ENCODE assay signal across 1 cellular context in the genomic region with DNA sequence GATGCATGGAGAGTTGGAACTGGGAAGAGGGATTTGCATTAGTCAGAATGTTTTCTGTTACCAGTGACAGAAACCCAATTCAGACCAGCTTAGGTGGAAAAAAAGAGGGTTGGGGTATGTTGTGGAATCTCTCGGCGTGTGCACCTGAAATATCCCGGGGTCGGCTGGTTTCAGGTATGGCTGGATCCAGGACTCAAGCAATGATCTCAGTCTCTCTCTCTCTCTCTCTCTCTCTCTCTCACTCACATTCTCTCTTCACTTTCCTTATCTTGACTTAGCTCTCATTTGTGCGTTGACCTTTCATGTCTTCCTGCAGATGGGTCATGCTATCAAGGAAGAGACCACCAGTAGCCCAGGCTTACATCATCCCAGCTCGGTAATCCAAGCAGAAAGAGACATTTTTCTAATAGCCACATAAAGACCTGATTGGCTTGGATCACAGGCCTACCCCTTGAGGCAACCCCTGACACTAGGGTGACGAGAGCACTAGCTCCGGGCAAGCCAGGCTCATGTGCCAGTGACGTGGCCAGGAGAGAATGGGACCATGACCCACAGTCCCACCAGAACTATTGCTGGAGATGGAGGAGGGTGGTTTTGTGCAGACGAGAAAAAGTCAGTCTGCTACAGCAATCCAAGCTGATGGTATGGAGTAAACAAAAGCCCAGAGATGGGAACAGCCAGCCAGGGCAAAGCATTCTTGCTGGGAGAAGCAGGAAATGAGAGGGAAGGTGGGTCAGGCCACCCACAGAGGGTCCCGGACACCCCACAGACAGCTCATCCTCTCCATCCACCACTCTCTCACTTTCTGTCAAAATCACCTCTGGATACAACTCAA.
TF ChIP-seq lines count a peak whose summit lies in the region.

No MANE protein-coding gene starts in this region.

TF ChIP-seq in GM23338, 12 proteins besides CTCF, POLR2A, EP300 and RAD21 (continued from another document):
- TF ChIP-seq, protein P1, sequence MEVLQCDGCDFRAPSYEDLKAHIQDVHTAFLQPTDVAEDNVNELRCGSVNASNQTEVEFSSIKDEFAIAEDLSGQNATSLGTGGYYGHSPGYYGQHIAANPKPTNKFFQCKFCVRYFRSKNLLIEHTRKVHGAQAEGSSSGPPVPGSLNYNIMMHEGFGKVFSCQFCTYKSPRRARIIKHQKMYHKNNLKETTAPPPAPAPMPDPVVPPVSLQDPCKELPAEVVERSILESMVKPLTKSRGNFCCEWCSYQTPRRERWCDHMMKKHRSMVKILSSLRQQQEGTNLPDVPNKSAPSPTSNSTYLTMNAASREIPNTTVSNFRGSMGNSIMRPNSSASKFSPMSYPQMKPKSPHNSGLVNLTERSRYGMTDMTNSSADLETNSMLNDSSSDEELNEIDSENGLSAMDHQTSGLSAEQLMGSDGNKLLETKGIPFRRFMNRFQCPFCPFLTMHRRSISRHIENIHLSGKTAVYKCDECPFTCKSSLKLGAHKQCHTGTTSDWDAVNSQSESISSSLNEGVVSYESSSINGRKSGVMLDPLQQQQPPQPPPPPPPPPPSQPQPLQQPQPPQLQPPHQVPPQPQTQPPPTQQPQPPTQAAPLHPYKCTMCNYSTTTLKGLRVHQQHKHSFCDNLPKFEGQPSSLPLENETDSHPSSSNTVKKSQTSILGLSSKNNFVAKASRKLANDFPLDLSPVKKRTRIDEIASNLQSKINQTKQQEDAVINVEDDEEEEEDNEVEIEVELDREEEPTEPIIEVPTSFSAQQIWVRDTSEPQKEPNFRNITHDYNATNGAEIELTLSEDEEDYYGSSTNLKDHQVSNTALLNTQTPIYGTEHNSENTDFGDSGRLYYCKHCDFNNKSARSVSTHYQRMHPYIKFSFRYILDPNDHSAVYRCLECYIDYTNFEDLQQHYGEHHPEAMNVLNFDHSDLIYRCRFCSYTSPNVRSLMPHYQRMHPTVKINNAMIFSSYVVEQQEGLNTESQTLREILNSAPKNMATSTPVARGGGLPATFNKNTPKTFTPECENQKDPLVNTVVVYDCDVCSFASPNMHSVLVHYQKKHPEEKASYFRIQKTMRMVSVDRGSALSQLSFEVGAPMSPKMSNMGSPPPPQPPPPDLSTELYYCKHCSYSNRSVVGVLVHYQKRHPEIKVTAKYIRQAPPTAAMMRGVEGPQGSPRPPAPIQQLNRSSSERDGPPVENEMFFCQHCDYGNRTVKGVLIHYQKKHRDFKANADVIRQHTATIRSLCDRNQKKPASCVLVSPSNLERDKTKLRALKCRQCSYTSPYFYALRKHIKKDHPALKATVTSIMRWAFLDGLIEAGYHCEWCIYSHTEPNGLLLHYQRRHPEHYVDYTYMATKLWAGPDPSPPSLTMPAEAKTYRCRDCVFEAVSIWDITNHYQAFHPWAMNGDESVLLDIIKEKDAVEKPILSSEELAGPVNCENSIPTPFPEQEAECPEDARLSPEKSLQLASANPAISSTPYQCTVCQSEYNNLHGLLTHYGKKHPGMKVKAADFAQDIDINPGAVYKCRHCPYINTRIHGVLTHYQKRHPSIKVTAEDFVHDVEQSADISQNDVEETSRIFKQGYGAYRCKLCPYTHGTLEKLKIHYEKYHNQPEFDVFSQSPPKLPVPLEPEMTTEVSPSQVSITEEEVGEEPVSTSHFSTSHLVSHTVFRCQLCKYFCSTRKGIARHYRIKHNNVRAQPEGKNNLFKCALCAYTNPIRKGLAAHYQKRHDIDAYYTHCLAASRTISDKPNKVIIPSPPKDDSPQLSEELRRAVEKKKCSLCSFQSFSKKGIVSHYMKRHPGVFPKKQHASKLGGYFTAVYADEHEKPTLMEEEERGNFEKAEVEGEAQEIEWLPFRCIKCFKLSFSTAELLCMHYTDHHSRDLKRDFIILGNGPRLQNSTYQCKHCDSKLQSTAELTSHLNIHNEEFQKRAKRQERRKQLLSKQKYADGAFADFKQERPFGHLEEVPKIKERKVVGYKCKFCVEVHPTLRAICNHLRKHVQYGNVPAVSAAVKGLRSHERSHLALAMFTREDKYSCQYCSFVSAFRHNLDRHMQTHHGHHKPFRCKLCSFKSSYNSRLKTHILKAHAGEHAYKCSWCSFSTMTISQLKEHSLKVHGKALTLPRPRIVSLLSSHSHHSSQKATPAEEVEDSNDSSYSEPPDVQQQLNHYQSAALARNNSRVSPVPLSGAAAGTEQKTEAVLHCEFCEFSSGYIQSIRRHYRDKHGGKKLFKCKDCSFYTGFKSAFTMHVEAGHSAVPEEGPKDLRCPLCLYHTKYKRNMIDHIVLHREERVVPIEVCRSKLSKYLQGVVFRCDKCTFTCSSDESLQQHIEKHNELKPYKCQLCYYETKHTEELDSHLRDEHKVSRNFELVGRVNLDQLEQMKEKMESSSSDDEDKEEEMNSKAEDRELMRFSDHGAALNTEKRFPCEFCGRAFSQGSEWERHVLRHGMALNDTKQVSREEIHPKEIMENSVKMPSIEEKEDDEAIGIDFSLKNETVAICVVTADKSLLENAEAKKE (CRISPR knock-in tag; IDR thresholded peaks at IDR 0.05): no peak
- TF ChIP-seq STAT1 (IDR thresholded peaks at IDR 0.05; ENCODE audit: unreplicated experiment) (no peak), JUNB (IDR thresholded peaks at IDR 0.05; ENCODE audit: unreplicated experiment) (no peak), NANOG (IDR thresholded peaks at IDR 0.05; ENCODE audit: borderline replicate concordance) (no peak), ZNF114 (CRISPR knock-in tag; IDR thresholded peaks at IDR 0.05) (no peak), ZNF331 (CRISPR knock-in tag; IDR thresholded peaks at IDR 0.05; ENCODE audit: low read depth) (no peak), CREB1 (CRISPR knock-in tag; IDR thresholded peaks at IDR 0.05; ENCODE audit: low read depth) (no peak), EZH2 (IDR thresholded peaks at IDR 0.05; ENCODE audit: low read depth, unreplicated experiment) (no peak), POLR2AphosphoS5 (IDR thresholded peaks at IDR 0.05; ENCODE audit: low read depth) (no peak)
- TF ChIP-seq, protein P2, sequence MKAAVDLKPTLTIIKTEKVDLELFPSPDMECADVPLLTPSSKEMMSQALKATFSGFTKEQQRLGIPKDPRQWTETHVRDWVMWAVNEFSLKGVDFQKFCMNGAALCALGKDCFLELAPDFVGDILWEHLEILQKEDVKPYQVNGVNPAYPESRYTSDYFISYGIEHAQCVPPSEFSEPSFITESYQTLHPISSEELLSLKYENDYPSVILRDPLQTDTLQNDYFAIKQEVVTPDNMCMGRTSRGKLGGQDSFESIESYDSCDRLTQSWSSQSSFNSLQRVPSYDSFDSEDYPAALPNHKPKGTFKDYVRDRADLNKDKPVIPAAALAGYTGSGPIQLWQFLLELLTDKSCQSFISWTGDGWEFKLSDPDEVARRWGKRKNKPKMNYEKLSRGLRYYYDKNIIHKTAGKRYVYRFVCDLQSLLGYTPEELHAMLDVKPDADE (IDR thresholded peaks at IDR 0.05): no peak
- TF ChIP-seq, protein P3, sequence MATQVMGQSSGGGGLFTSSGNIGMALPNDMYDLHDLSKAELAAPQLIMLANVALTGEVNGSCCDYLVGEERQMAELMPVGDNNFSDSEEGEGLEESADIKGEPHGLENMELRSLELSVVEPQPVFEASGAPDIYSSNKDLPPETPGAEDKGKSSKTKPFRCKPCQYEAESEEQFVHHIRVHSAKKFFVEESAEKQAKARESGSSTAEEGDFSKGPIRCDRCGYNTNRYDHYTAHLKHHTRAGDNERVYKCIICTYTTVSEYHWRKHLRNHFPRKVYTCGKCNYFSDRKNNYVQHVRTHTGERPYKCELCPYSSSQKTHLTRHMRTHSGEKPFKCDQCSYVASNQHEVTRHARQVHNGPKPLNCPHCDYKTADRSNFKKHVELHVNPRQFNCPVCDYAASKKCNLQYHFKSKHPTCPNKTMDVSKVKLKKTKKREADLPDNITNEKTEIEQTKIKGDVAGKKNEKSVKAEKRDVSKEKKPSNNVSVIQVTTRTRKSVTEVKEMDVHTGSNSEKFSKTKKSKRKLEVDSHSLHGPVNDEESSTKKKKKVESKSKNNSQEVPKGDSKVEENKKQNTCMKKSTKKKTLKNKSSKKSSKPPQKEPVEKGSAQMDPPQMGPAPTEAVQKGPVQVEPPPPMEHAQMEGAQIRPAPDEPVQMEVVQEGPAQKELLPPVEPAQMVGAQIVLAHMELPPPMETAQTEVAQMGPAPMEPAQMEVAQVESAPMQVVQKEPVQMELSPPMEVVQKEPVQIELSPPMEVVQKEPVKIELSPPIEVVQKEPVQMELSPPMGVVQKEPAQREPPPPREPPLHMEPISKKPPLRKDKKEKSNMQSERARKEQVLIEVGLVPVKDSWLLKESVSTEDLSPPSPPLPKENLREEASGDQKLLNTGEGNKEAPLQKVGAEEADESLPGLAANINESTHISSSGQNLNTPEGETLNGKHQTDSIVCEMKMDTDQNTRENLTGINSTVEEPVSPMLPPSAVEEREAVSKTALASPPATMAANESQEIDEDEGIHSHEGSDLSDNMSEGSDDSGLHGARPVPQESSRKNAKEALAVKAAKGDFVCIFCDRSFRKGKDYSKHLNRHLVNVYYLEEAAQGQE (IDR thresholded peaks at IDR 0.05; ENCODE audit: unreplicated experiment): no peak
TF ChIP-seq in GM23338: peak in this region for 0.
